Comparison of ENCODE assay signal across 10 cellular contexts in genomic region chr15:66936115-66936863, GRCh38.
DNase-seq lines count a peak whose midpoint lies in the region; ATAC-seq, FAIRE-seq and TF ChIP-seq lines count a peak whose summit lies in the region.
"Had no signal": no experiment of that assay in that cellular context is flagged by ENCODE, and none has a peak within 500 bp of the region (broad histone marks: within the 10 kb centered on the region; RNA-seq: fewer than 3 reads in every experiment).

No MANE protein-coding gene starts in this region.

- no peak for TF ChIP-seq POLR2A in testis (IDR thresholded peaks at IDR 0.05)

- ATAC-seq in left lung = no peak
- ATAC-seq in omental fat pad (ENCODE audit: low FRiP score) = no peak

- peaks cover 28% of the 10 kb centered on the region for H3K4me1 Mint-ChIP-seq in chondrocyte (ENCODE audit: low read depth)

- intact Hi-C loops in left lung (cut with DNase I) (no loop called here), testis (cut with DNase I; ENCODE audit: low total_unique reads) (no loop called here)

- H3K36me3 ChIP-seq in left lung = no peaks in the 10 kb centered on the region
- no peaks in the 10 kb centered on the region for H3K36me3 ChIP-seq in testis (ENCODE audit: low read depth, missing control alignments)

- H3K27me3 Mint-ChIP-seq in chondrocyte (ENCODE audit: low read depth) = no peaks in the 10 kb centered on the region

- H3K27me3 ChIP-seq in left lung (no peaks in the 10 kb centered on the region), testis (no peaks in the 10 kb centered on the region)

- no peak for TF ChIP-seq CTCF in chondrocyte (IDR thresholded peaks at IDR 0.05)
- TF ChIP-seq CTCF in left lung (IDR thresholded peaks at IDR 0.05) = no peak
- TF ChIP-seq CTCF in testis (IDR thresholded peaks at IDR 0.05) = no peak
- no peak for TF ChIP-seq CTCF in omental fat pad (IDR thresholded peaks at IDR 0.05)
- TF ChIP-seq CTCF in GM13977 (IDR thresholded peaks at IDR 0.05; ENCODE audit: extremely low read depth, insufficient read depth, missing control alignments) = no peak
- TF ChIP-seq CTCF in D721Med (IDR thresholded peaks at IDR 0.05; ENCODE audit: insufficient read depth, missing control alignments) = no peak

- H3K4me3 Mint-ChIP-seq in chondrocyte (ENCODE audit: unreplicated experiment) = peak overlapping the region; percentile 53

- no peak for FAIRE-seq in D721Med (lab: Jason Lieb, UNC)

- H3K4me3 ChIP-seq in left lung (peak overlapping the region; percentile 7 to 21), testis (no peak overlapping the region)

- H3K4me1 ChIP-seq in left lung = peaks cover 7 to 10% of the 10 kb centered on the region in 2 donors
- peaks cover 9% of the 10 kb centered on the region for H3K4me1 ChIP-seq in testis

- no peaks in the 10 kb centered on the region for H3K9me3 Mint-ChIP-seq in chondrocyte (ENCODE audit: low read depth)

- H3K36me3 Mint-ChIP-seq in chondrocyte (ENCODE audit: low read depth) = no peaks in the 10 kb centered on the region

- 50 to 59% methylated on average over 15 to 25 of the region's 25 CpGs for WGBS in testis, 2 donors

- in situ Hi-C loops in GM13977 (cut with MboI; ENCODE audit: low pct_unique_long_range_greater_than_20kb, low sequenced_read_pairs, unreplicated experiment) = loop anchor here (25.0 kb wide), 1 partner anchor 501 kb away; no protein-coding TSS in a partner anchor

- H3K27ac ChIP-seq in left lung (peak overlapping the region in 1 of 2 donors; percentile 41), testis (no peak overlapping the region)

- H3K9me3 ChIP-seq in left lung = peaks cover 0 to 9% of the 10 kb centered on the region in 2 donors
- H3K9me3 ChIP-seq in testis = no peaks in the 10 kb centered on the region

- H3K27ac Mint-ChIP-seq in chondrocyte (ENCODE audit: unreplicated experiment) = no peak overlapping the region

- DNase-seq in LHCN-M2 (ENCODE audit: low read depth) = peak; percentile 75
- DNase-seq in chondrocyte (ENCODE audit: low spot score) = no peak
- no peak for DNase-seq in left lung
- DNase-seq in testis = peak; percentile 51
- no peak for DNase-seq in omental fat pad (ENCODE audit: low spot score)
- DNase-seq in activated naive CD4-positive, alpha-beta T cell treated with anti-CD3 and anti-CD28 coated beads, Interleukin-2, amount 50 U/mL, for 16 hours = no peak
- no peak for DNase-seq in GM13977 (ENCODE audit: low spot score)
- DNase-seq in D721Med (ENCODE audit: insufficient read length, low spot score) = no peak
- DNase-seq: activated gamma-delta T cell treated with Interleukin-2 at 50 U/mL for 16 hours, NCI-H187 treated with DMSO at 0.1 percent for 48 hours had no signal

Comparison
In these comparisons a context has a peak if more than half of its experiments do, and no peak if none do; other contexts are left out.
1. DNase-seq: peak in LHCN-M2 (single experiment) and testis (single experiment); none in chondrocyte (single experiment), left lung (0 of 2), omental fat pad (single experiment), activated naive CD4-positive, alpha-beta T cell treated with anti-CD3 and anti-CD28 coated beads, Interleukin-2, amount 50 U/mL, for 16 hours (single experiment), GM13977 (single experiment) and D721Med (single experiment).
2. H3K4me3 ChIP-seq: peak in left lung (2 of 2); none in testis (0 of 2).